Comparison of ENCODE assay signal across 7 cellular contexts in genomic region chr1:24769656-24770651, GRCh38.
DNase-seq lines count a peak whose midpoint lies in the region; ATAC-seq and TF ChIP-seq lines count a peak whose summit lies in the region.

No MANE protein-coding gene starts in this region.

- H3K27ac ChIP-seq in iPS-20b (ENCODE audit: low read length) (no peak overlapping the region), tibial artery (peak overlapping the region; percentile 88), substantia nigra (ENCODE audit: low read depth, low read length, poor library complexity, severe bottlenecking) (no peak overlapping the region)

- no peaks in the 10 kb centered on the region for H3K9me3 ChIP-seq in adipocyte (ENCODE audit: control insufficient read depth, low read length)
- no peaks in the 10 kb centered on the region for H3K9me3 ChIP-seq in iPS-20b (ENCODE audit: insufficient read depth, low read depth, low read length)
- H3K9me3 ChIP-seq in tibial artery: no peaks in the 10 kb centered on the region

- H3K4me1 ChIP-seq in adipocyte (ENCODE audit: control insufficient read depth, insufficient read depth, low read length) (peaks cover 45% of the 10 kb centered on the region), iPS-20b (ENCODE audit: insufficient read depth, low read length) (peaks cover 13% of the 10 kb centered on the region; the same call in 1 of the 2 replicates), tibial artery (peaks cover 0 to 94% (median 34%) of the 10 kb centered on the region in 4 donors)

- H3K9ac ChIP-seq in adipocyte (ENCODE audit: low read length) (peak overlapping the region; percentile 69), iPS-20b (ENCODE audit: low read depth, low read length) (0 out of 2 replicates have a peak overlapping the region, but pooled peaks have one; percentile 15)

- TF ChIP-seq CTCF in tibial artery (IDR thresholded peaks at IDR 0.05): no peak

- intact Hi-C loops in tibial artery (cut with DNase I; ENCODE audit: low total_unique reads): no loop called here

- H3K27me3 ChIP-seq in adipocyte (replicated peaks; ENCODE audit: control insufficient read depth, insufficient read depth, low read length) (no peaks in the 10 kb centered on the region), iPS-20b (ENCODE audit: insufficient read depth, low read length) (no peaks in the 10 kb centered on the region), tibial artery (no peaks in the 10 kb centered on the region)

- H3K4me3 ChIP-seq in adipocyte (ENCODE audit: low read length): peak overlapping the region; percentile 48
- no peak overlapping the region for H3K4me3 ChIP-seq in iPS-20b (ENCODE audit: low read length)
- peak overlapping the region in 1 of 2 donors; percentile 19 for H3K4me3 ChIP-seq in tibial artery

- no peak for ATAC-seq in GM18907 (IDR thresholded peaks at IDR 0.05; ENCODE audit: unreplicated experiment)

- DNase-seq in HK-2 (ENCODE audit: unreplicated experiment): peak; percentile 46
- DNase-seq in adipocyte (ENCODE audit: low read depth): peak; percentile 85
- no peak for DNase-seq in tibial artery
- DNase-seq in activated CD4-positive, alpha-beta T cell treated with anti-CD3 and anti-CD28 coated beads for 48 hours: no peak
- no peak for DNase-seq in substantia nigra (lab: John Stamatoyannopoulos, UW)

- H3K36me3 ChIP-seq in adipocyte (ENCODE audit: control insufficient read depth, insufficient read depth, low read length, severe bottlenecking) (no peaks in the 10 kb centered on the region), iPS-20b (ENCODE audit: insufficient read depth, low read depth, low read length) (no peaks in the 10 kb centered on the region), tibial artery (peaks cover 0 to 4% (median 0%) of the 10 kb centered on the region in 3 donors)

Comparison
In these comparisons a context has a peak if more than half of its experiments do, and no peak if none do; other contexts are left out.
1. DNase-seq: peak in HK-2 (single experiment) and adipocyte (single experiment); none in tibial artery (0 of 2), activated CD4-positive, alpha-beta T cell treated with anti-CD3 and anti-CD28 coated beads for 48 hours (single experiment) and substantia nigra (0 of 49).
2. H3K27ac ChIP-seq: peak in tibial artery (2 of 2); none in iPS-20b (single experiment) and substantia nigra (single experiment).